1 cellular context compared by ENCODE assay signal in genomic region chr20:33664085-33664761, GRCh38.
TF ChIP-seq lines count a peak whose summit lies in the region.

No MANE protein-coding gene starts in this region.

TF ChIP-seq in GM12878, 131 proteins besides CTCF, POLR2A, EP300 and RAD21:
- TF ChIP-seq JUNB (IDR thresholded peaks at IDR 0.05) (no peak), ZZZ3 (IDR thresholded peaks at IDR 0.05; ENCODE audit: control insufficient read depth, insufficient read length, low read depth) (no peak), PAX5 (IDR thresholded peaks at IDR 0.05; ENCODE audit: borderline replicate concordance, low read depth, low read length) (0 out of 2 replicates have a peak, but pooled peaks have one; percentile 3), HDGF (IDR thresholded peaks at IDR 0.05) (peak; percentile 55; the same call in 1 of the 2 replicates)
TF ChIP-seq in GM12878: peak in this region for 2.
